In genomic region chr10:32056136-32057040, GRCh38 we compare ENCODE assay signal across 8 cellular contexts. TPM values are rescaled to one million over a fixed set of nuclear protein-coding genes. Genes with fewer than 3 reads are reported as not detected.
DNase-seq lines count a peak whose midpoint lies in the region; ATAC-seq, FAIRE-seq and TF ChIP-seq lines count a peak whose summit lies in the region.

KIF5B (minus strand) TSS chr10:32056425; CDS start chr10:32055973, 452 bp downstream.

- H3K9me1 ChIP-seq in keratinocyte (ENCODE audit: control insufficient read depth, extremely low read depth, insufficient read depth, low read length) = no peaks in the 10 kb centered on the region

- H3K27me3 Mint-ChIP-seq in central memory CD8-positive, alpha-beta T cell = no peaks in the 10 kb centered on the region

- H3K4me1 Mint-ChIP-seq in central memory CD8-positive, alpha-beta T cell = peaks cover 44% of the 10 kb centered on the region

- peaks cover 31% of the 10 kb centered on the region for H3K4me1 ChIP-seq in keratinocyte (ENCODE audit: control insufficient read depth, extremely low read depth, insufficient read depth, low read length)

- H3K4me3 Mint-ChIP-seq in central memory CD8-positive, alpha-beta T cell = peak within 1 kb of the TSS; percentile 98

- H3K9me3 ChIP-seq in keratinocyte (ENCODE audit: control insufficient read depth, low read depth, low read length) = no peaks in the 10 kb centered on the region

- H3K36me3 Mint-ChIP-seq in central memory CD8-positive, alpha-beta T cell (ENCODE audit: insufficient read depth) = peaks cover 17% of the 10 kb centered on the region

- dilution Hi-C loops in keratinocyte (cut with MboI; ENCODE audit: extremely low pct_ligation_motif_present, low sequenced_read_pairs) = no loop called here

- H3K27ac Mint-ChIP-seq in central memory CD8-positive, alpha-beta T cell (ENCODE audit: low read depth) = peak within 1 kb of the TSS; percentile 97

- peak within 1 kb of the TSS; percentile 94 for H3K9ac ChIP-seq in keratinocyte (ENCODE audit: control insufficient read depth, extremely low read depth, insufficient read depth, low read length)

- no peak for TF ChIP-seq CTCF in AG09319 (IDR thresholded peaks at IDR 0.05; ENCODE audit: low read depth, low read length)
- TF ChIP-seq CTCF in keratinocyte (optimal IDR thresholded peaks at IDR 0.05 in 1 of 3, IDR thresholded peaks at IDR 0.05 in 1 of 3, conservative IDR thresholded peaks at IDR 0.05 in 1 of 3; ENCODE audit: extremely low read depth in 1 of 3, insufficient read depth in 2 of 3, low read length in 3 of 3) = no peak

- peak; percentile 92 for ATAC-seq in GM19023 (IDR thresholded peaks at IDR 0.05; ENCODE audit: unreplicated experiment)
- ATAC-seq in HG03175 (IDR thresholded peaks at IDR 0.05; ENCODE audit: unreplicated experiment) = peak; percentile 89
- ATAC-seq in central memory CD8-positive, alpha-beta T cell (replicated peaks; ENCODE audit: extremely low read depth, poor library complexity, severe bottlenecking) = peak; percentile 76

- FAIRE-seq in keratinocyte (lab: Jason Lieb, UNC) = no peak

- peaks cover 0 to 4% of the 10 kb centered on the region in 2 experiments for H3K36me3 ChIP-seq in keratinocyte (ENCODE audit: control insufficient read depth in 2 of 2, extremely low read depth in 1 of 2, insufficient read depth in 2 of 2, low read length in 2 of 2)

- peak within 1 kb of the TSS; percentile 84 to 97 (median 92) for H3K4me3 ChIP-seq in keratinocyte (ENCODE audit: control insufficient read depth in 2 of 3, extremely low read depth in 1 of 3, insufficient read depth in 2 of 3, low read depth in 1 of 3, low read length in 3 of 3)

- peak within 1 kb of the TSS; percentile 97 for H2AFZ ChIP-seq in keratinocyte (ENCODE audit: control insufficient read depth, low read length)

- peaks cover 33% of the 10 kb centered on the region for H4K20me1 ChIP-seq in keratinocyte (ENCODE audit: control insufficient read depth, extremely low read depth, insufficient read depth, low read length)

- DNase-seq in AG09319 (ENCODE audit: extremely low read depth, low read depth) = peak; percentile 64
- DNase-seq in NCI-H345 treated with DMSO at 0.1 percent for 48 hours (lab: John Stamatoyannopoulos, UW; ENCODE audit: unreplicated experiment) = peak; percentile 54
- DNase-seq in activated CD4-positive, CD25-positive, alpha-beta regulatory T cell treated with anti-CD3 and anti-CD28 coated beads, Interleukin-2, amount 50 U/mL, for 72 hours = peak; percentile 92
- peak; percentile 73 to 79 for DNase-seq in central memory CD8-positive, alpha-beta T cell (ENCODE audit: low spot score in 2 of 2)
- DNase-seq in keratinocyte (ENCODE audit: low read depth, low spot score) = no peak
- DNase-seq in stimulated activated CD4-positive, alpha-beta T cell treated with anti-CD3 and anti-CD28 coated beads, Interleukin-12 subunit alpha, Interleukin-12 subunit beta, amount 100 ng/mL, for 48 hours (ENCODE audit: low read depth in 2 of 3, low spot score in 1 of 3) = peak; percentile 66 to 84 (median 69)

- H3K79me2 ChIP-seq in keratinocyte (ENCODE audit: control insufficient read depth, insufficient read depth, low read length) = peaks cover 48% of the 10 kb centered on the region

- no peaks in the 10 kb centered on the region for H3K27me3 ChIP-seq in keratinocyte (ENCODE audit: control insufficient read depth, extremely low read depth, insufficient read depth, low read length)

- peak within 1 kb of the TSS; percentile 97 for H3K4me2 ChIP-seq in keratinocyte (ENCODE audit: control insufficient read depth, extremely low read depth, insufficient read depth, low read depth, low read length)

- H3K27ac ChIP-seq in keratinocyte (ENCODE audit: control insufficient read depth, insufficient read depth, low read length) = peak within 1 kb of the TSS; percentile 78

- no peaks in the 10 kb centered on the region for H3K9me3 Mint-ChIP-seq in central memory CD8-positive, alpha-beta T cell

RNA-seq across cellular contexts. Expression of gene KIF5B, which starts in this region (rescaled TPM):
- 50.5 to 82.1 TPM (median 61.9 TPM) in 3 replicates for polyA plus RNA-seq in keratinocyte
- 530 TPM for polyA plus RNA-seq in keratinocyte (2011; ENCODE audit: low read depth)
- 53.0 and 78.8 TPM in 2 replicates for polyA plus RNA-seq in keratinocyte (2011; cell fraction: cytosol; rRNA removed)
- polyA plus RNA-seq in keratinocyte (2011; cell fraction: nucleus; rRNA removed) = 49.7 and 76.4 TPM in 2 replicates
- polyA plus RNA-seq in keratinocyte (2012; ENCODE audit: low replicate concordance) = 78.7 and 85.6 TPM in 2 replicates
- 14.3 to 90.5 TPM (median 37.5 TPM) in 3 replicates for polyA minus RNA-seq in keratinocyte
- 72.5 TPM for polyA minus RNA-seq in keratinocyte (2011; cell fraction: cytosol; rRNA and poly(A)+ RNA removed)
- 44.1 and 97.3 TPM in 2 replicates for polyA minus RNA-seq in keratinocyte (2011; cell fraction: nucleus; rRNA and poly(A)+ RNA removed)
